Comparison of ENCODE assay signal across 8 cellular contexts in genomic region chr19:33143897-33144405, GRCh38. TPM values are rescaled to one million over a fixed set of nuclear protein-coding genes. Genes with fewer than 3 reads are reported as not detected.
A peak's percentile ranks its signal among the peaks of the same experiment; 100 is the strongest.
DNase-seq lines count a peak whose midpoint lies in the region; ATAC-seq and TF ChIP-seq lines count a peak whose summit lies in the region.

No MANE protein-coding gene starts in this region.

- H3K9me3 ChIP-seq in left lung: no peaks in the 10 kb centered on the region

- H3K4me3 ChIP-seq in left lung: no peak overlapping the region

- peak; percentile 91 for TF ChIP-seq CTCF in chondrocyte (IDR thresholded peaks at IDR 0.05)
- peak; percentile 90 to 93 for TF ChIP-seq CTCF in left lung (IDR thresholded peaks at IDR 0.05)

- no peaks in the 10 kb centered on the region for H3K36me3 Mint-ChIP-seq in chondrocyte (ENCODE audit: low read depth)

- peak; percentile 56 for ATAC-seq in HG02763 (IDR thresholded peaks at IDR 0.05; ENCODE audit: unreplicated experiment)
- peak; percentile 100 for ATAC-seq in left lung

- no peaks in the 10 kb centered on the region for H3K27me3 Mint-ChIP-seq in chondrocyte (ENCODE audit: low read depth)

- H3K36me3 ChIP-seq in left lung: no peaks in the 10 kb centered on the region

- intact Hi-C loops in left lung (cut with DNase I): loop anchor here in 1 of 2 donors (5.0 kb wide), 1 partner anchor 38 kb away; no protein-coding TSS in a partner anchor

- no peak overlapping the region for H3K27ac ChIP-seq in left lung

- no peak overlapping the region for H3K27ac Mint-ChIP-seq in chondrocyte (ENCODE audit: unreplicated experiment)

- peak; percentile 67 for DNase-seq in Daoy (ENCODE audit: low read depth)
- peak; percentile 96 for DNase-seq in NCI-H2227 (lab: John Stamatoyannopoulos, UW; ENCODE audit: unreplicated experiment)
- DNase-seq in activated CD4-positive, alpha-beta T cell treated with anti-CD3 and anti-CD28 coated beads for 1 hour: peak; percentile 45
- no peak for DNase-seq in chondrocyte (ENCODE audit: low spot score)
- DNase-seq in left lung: peak; percentile 64 to 86
- peak; percentile 47 to 50 for DNase-seq in stimulated activated CD4-positive, alpha-beta T cell treated with anti-CD3 and anti-CD28 coated beads, Interleukin-4, amount 100 ng/mL, for 48 hours (ENCODE audit: low read depth in 2 of 2)
- no peak for DNase-seq in NCI-H1048 (lab: John Stamatoyannopoulos, UW)

- H3K4me1 Mint-ChIP-seq in chondrocyte (ENCODE audit: low read depth): peaks cover 4% of the 10 kb centered on the region

- peaks cover 0 to 6% of the 10 kb centered on the region in 2 donors for H3K27me3 ChIP-seq in left lung

- no peak overlapping the region for H3K4me3 Mint-ChIP-seq in chondrocyte (ENCODE audit: unreplicated experiment)

- no peaks in the 10 kb centered on the region for H3K9me3 Mint-ChIP-seq in chondrocyte (ENCODE audit: low read depth)

- no peaks in the 10 kb centered on the region for H3K4me1 ChIP-seq in left lung

RNA-seq across cellular contexts. Expression of gene WDR88, which starts 12.0 kb away (rescaled TPM):
- total RNA-seq in Daoy (2014; rRNA removed; shearing (Covaris generic)): not detected in 2 replicates
- total RNA-seq in chondrocyte: not detected in 3 replicates
- not detected for total RNA-seq in left lung

RNA-seq across cellular contexts. Expression of gene LRP3, which starts 50.2 kb away (rescaled TPM):
- 8.4 and 11.1 TPM in 2 replicates for total RNA-seq in Daoy (2014; rRNA removed; shearing (Covaris generic))
- total RNA-seq in chondrocyte (31.2 to 36.4 TPM (median 33.2 TPM) in 3 replicates), left lung (10 to 100 TPM; 18.1 to 33.5 TPM)

Comparison
In these comparisons a context has a peak if more than half of its experiments do, and no peak if none do; other contexts are left out.
1. DNase-seq: peak in Daoy (single experiment), NCI-H2227 (single experiment), activated CD4-positive, alpha-beta T cell treated with anti-CD3 and anti-CD28 coated beads for 1 hour (single experiment), left lung (2 of 2) and stimulated activated CD4-positive, alpha-beta T cell treated with anti-CD3 and anti-CD28 coated beads, Interleukin-4, amount 100 ng/mL, for 48 hours (2 of 2); none in chondrocyte (single experiment) and NCI-H1048 (single experiment).